Comparison of ENCODE assay signal across 8 cellular contexts in genomic region chr6:165850434-165851019, GRCh38.
DNase-seq lines count a peak whose midpoint lies in the region; ATAC-seq, FAIRE-seq and TF ChIP-seq lines count a peak whose summit lies in the region.

No MANE protein-coding gene starts in this region.

- H3K9me3 ChIP-seq in Peyer's patch (no peaks in the 10 kb centered on the region), pancreas (no peaks in the 10 kb centered on the region)

- no peaks in the 10 kb centered on the region for H3K36me3 ChIP-seq in Peyer's patch
- no peaks in the 10 kb centered on the region for H3K36me3 ChIP-seq in pancreas

- H3K9me3 Mint-ChIP-seq in Calu3 (ENCODE audit: low read depth, unreplicated experiment), result no peaks in the 10 kb centered on the region

- DNase-seq in Calu3, result peak; percentile 77
- DNase-seq in Peyer's patch, result peak; percentile 51 to 83 (median 77)
- DNase-seq in activated effector memory CD4-positive, alpha-beta T cell treated with Interleukin-2 at 50 U/mL for 16 hours, result peak; percentile 22
- peak; percentile 23 for DNase-seq in glomerular endothelial cell (ENCODE audit: extremely low read depth, low read depth, low spot score)
- DNase-seq in pancreas, result peak; percentile 35 to 90 (median 72)
- peak; percentile 79 for DNase-seq in ureter (ENCODE audit: low spot score)

- TF ChIP-seq POLR2A in Peyer's patch (IDR thresholded peaks at IDR 0.05), result no peak

- intact Hi-C loops in Calu3 (cut with micrococcal nuclease; ENCODE audit: unreplicated experiment) (loop anchor here (1.0 to 10.0 kb wide), 3 partner anchors 121 to 606 kb away; no protein-coding TSS in a partner anchor), pancreas (cut with DNase I) (loop anchor here in 2 of 3 donors (5.0 to 10.0 kb wide), 2 partner anchors 123 to 406 kb away; no protein-coding TSS in a partner anchor)

- H3K27ac Mint-ChIP-seq in Calu3 (ENCODE audit: unreplicated experiment), result no peak overlapping the region

- peaks cover 0 to 9% of the 10 kb centered on the region in 2 donors for H3K27me3 ChIP-seq in Peyer's patch
- H3K27me3 ChIP-seq in pancreas, result peaks cover 0 to 18% (median 4%) of the 10 kb centered on the region in 4 donors

- CTCF ChIA-PET in Calu3 (lab: Charles Lee), result interaction anchor here (1.0 to 1.6 kb wide), 4 partner anchors 9 to 411 kb away, joined by 3 to 14 read pairs (median 6); no protein-coding TSS in a partner anchor

- ATAC-seq in GM19395 (IDR thresholded peaks at IDR 0.05; ENCODE audit: unreplicated experiment) (peak; percentile 88), HG03460 (IDR thresholded peaks at IDR 0.05; ENCODE audit: unreplicated experiment) (peak; percentile 93), pancreas (peak; percentile 70 to 96 (median 89))

- H3K27me3 Mint-ChIP-seq in Calu3 (ENCODE audit: unreplicated experiment), result peaks cover 17% of the 10 kb centered on the region

- H3K27ac ChIP-seq in Peyer's patch (no peak overlapping the region), pancreas (no peak overlapping the region)

- peaks cover 6% of the 10 kb centered on the region for H3K36me3 Mint-ChIP-seq in Calu3 (ENCODE audit: insufficient read depth, unreplicated experiment)

- peaks cover 18% of the 10 kb centered on the region for H3K4me1 Mint-ChIP-seq in Calu3 (ENCODE audit: low read depth, unreplicated experiment)

- FAIRE-seq in pancreas (lab: Jason Lieb, UNC), result peak; percentile 90

- 11 to 15% methylated on average over 9 of the region's 9 CpGs for WGBS in pancreas, 2 donors

- TF ChIP-seq CTCF in Calu3 (IDR thresholded peaks at IDR 0.05; ENCODE audit: unreplicated experiment) (peak; percentile 91), Peyer's patch (IDR thresholded peaks at IDR 0.05) (peak; percentile 55 to 92 (median 84)), pancreas (IDR thresholded peaks at IDR 0.05) (peak; percentile 89 to 98 (median 94))

- BruUV-seq in Calu3 (replicated peaks; lab: Mats Ljungman, UMichigan), result no TSS peak

- H3K4me1 ChIP-seq in Peyer's patch, result peaks cover 0 to 15% (median 0%) of the 10 kb centered on the region in 4 donors
- H3K4me1 ChIP-seq in pancreas, result peaks cover 0 to 7% (median 0%) of the 10 kb centered on the region in 3 donors

- H3K4me3 ChIP-seq in Peyer's patch (no peak overlapping the region), pancreas (no peak overlapping the region)

- no peak overlapping the region for H3K4me3 Mint-ChIP-seq in Calu3 (ENCODE audit: low read depth, unreplicated experiment)

Comparison
In these comparisons a context has a peak if more than half of its experiments do, and no peak if none do; other contexts are left out.
1. DNase-seq: peak in every context shown above with its lines; median percentile 79 in ureter; 77 in Calu3; 77 in Peyer's patch; 72 in pancreas; 23 in glomerular endothelial cell; 22 in activated effector memory CD4-positive, alpha-beta T cell treated with Interleukin-2 at 50 U/mL for 16 hours.